Comparison of ENCODE assay signal across 12 cellular contexts in genomic region chr11:75380716-75381420, GRCh38. TPM values are rescaled to one million over a fixed set of nuclear protein-coding genes. Genes with fewer than 3 reads are reported as not detected.
A peak's percentile ranks its signal among the peaks of the same experiment; 100 is the strongest.
DNase-seq lines count a peak whose midpoint lies in the region; ATAC-seq and TF ChIP-seq lines count a peak whose summit lies in the region.
"Had no signal": no experiment of that assay in that cellular context is flagged by ENCODE, and none has a peak within 500 bp of the region (broad histone marks: within the 10 kb centered on the region; RNA-seq: fewer than 3 reads in every experiment).

No MANE protein-coding gene starts in this region.

- H3K36me3 Mint-ChIP-seq in activated CD4-positive, alpha-beta T cell treated with anti-CD3 and anti-CD28 coated beads, Interleukin-2, amount 10 ng/mL, durations not matched to agents 24 days and 14 days (ENCODE audit: low read depth): no peaks in the 10 kb centered on the region
- H3K36me3 Mint-ChIP-seq: brain had no signal

- H3K4me1 ChIP-seq in PC-3 (ENCODE audit: insufficient read depth, low read length) (peaks cover 10% of the 10 kb centered on the region), neutrophil (ENCODE audit: control insufficient read depth in 1 of 2, insufficient read depth in 1 of 2, low read depth in 1 of 2, low read length in 1 of 2) (peaks cover 15 to 22% of the 10 kb centered on the region in 2 experiments)

- no peak overlapping the region for H3K9ac ChIP-seq in PC-3 (ENCODE audit: low read length)

- POLR2A ChIA-PET in PC-3 (lab: Charles Lee; ENCODE audit: unreplicated experiment): interaction anchor here (0.6 kb wide), 1 partner anchor 10 kb away, joined by 6 read pairs; no protein-coding TSS in a partner anchor

- CTCF ChIA-PET in PC-3 (lab: Charles Lee): no interaction called here

- H3K4me3 Mint-ChIP-seq in activated CD4-positive, alpha-beta T cell treated with anti-CD3 and anti-CD28 coated beads, Interleukin-2, amount 10 ng/mL, durations not matched to agents 24 days and 14 days: no peak overlapping the region
- H3K4me3 Mint-ChIP-seq: brain had no signal

- no peaks in the 10 kb centered on the region for H3K36me3 ChIP-seq in PC-3 (ENCODE audit: low read depth, low read length)
- no peaks in the 10 kb centered on the region for H3K36me3 ChIP-seq in neutrophil

- H3K27me3 ChIP-seq in PC-3 (ENCODE audit: low read length) (no peaks in the 10 kb centered on the region), neutrophil (no peaks in the 10 kb centered on the region)

- 0 out of 2 replicates have a peak overlapping the region, but pooled peaks have one; percentile 1 for H2AFZ ChIP-seq in PC-3 (ENCODE audit: low read length)

- H3K4me1 Mint-ChIP-seq in activated CD4-positive, alpha-beta T cell treated with anti-CD3 and anti-CD28 coated beads, Interleukin-2, amount 10 ng/mL, durations not matched to agents 24 days and 14 days: peaks cover 22% of the 10 kb centered on the region

- H3K27me3 Mint-ChIP-seq in activated CD4-positive, alpha-beta T cell treated with anti-CD3 and anti-CD28 coated beads, Interleukin-2, amount 10 ng/mL, durations not matched to agents 24 days and 14 days: peaks cover under 1% of the 10 kb centered on the region

- ATAC-seq in PC-3: 0 out of 2 replicates have a peak, but pooled peaks have one; percentile 18
- ATAC-seq: stimulated activated naive CD8-positive, alpha-beta T cell treated with anti-CD3 and anti-CD28 coated beads, Interleukin-15, Interleukin-2, amounts not matched to agents 100 U/mL and 50 U/mL, for 24 hours had no signal

- BruUV-seq in PC-3 (replicated peaks; lab: Mats Ljungman, UMichigan): no TSS peak

- no peaks in the 10 kb centered on the region for H3K9me3 Mint-ChIP-seq in activated CD4-positive, alpha-beta T cell treated with anti-CD3 and anti-CD28 coated beads, Interleukin-2, amount 10 ng/mL, durations not matched to agents 24 days and 14 days

- H3K9me2 ChIP-seq in PC-3 (replicated peaks; ENCODE audit: low read length): no peaks in the 10 kb centered on the region

- no peak overlapping the region for H3K4me2 ChIP-seq in PC-3 (ENCODE audit: low read length)

- H3F3A ChIP-seq in PC-3 (ENCODE audit: low read length, unreplicated experiment): peaks cover under 1% of the 10 kb centered on the region

- intact Hi-C loops in PC-3 (cut with micrococcal nuclease): no loop called here
- intact Hi-C loops in activated CD4-positive, alpha-beta T cell treated with anti-CD3 and anti-CD28 coated beads, Interleukin-2, amount 10 ng/mL, durations not matched to agents 24 days and 14 days (cut with micrococcal nuclease): no loop called here

- H3K27ac ChIP-seq in PC-3 (ENCODE audit: low read length) (no peak overlapping the region), neutrophil (peak overlapping the region; percentile 30)

- no peak for TF ChIP-seq CTCF in PC-3 (conservative IDR thresholded peaks at IDR 0.05; ENCODE audit: low read depth, low read length)
- no peak for TF ChIP-seq CTCF in neutrophil (IDR thresholded peaks at IDR 0.05)

- H3K4me3 ChIP-seq in PC-3 (ENCODE audit: low read length): no peak overlapping the region
- no peak overlapping the region for H3K4me3 ChIP-seq in neutrophil (ENCODE audit: low read depth in 1 of 2, low read length in 1 of 2)

- H3K9me3 ChIP-seq in PC-3 (ENCODE audit: low read length) (no peaks in the 10 kb centered on the region), neutrophil (no peaks in the 10 kb centered on the region)

- no peak overlapping the region for H3K27ac Mint-ChIP-seq in activated CD4-positive, alpha-beta T cell treated with anti-CD3 and anti-CD28 coated beads, Interleukin-2, amount 10 ng/mL, durations not matched to agents 24 days and 14 days

- peak; percentile 35 for DNase-seq in GDM1 (lab: John Stamatoyannopoulos, UW)
- peak; percentile 41 for DNase-seq in PC-3
- DNase-seq in globus pallidus (ENCODE audit: low spot score): peak; percentile 25
- DNase-seq in stimulated activated CD8-positive, alpha-beta memory T cell treated with anti-CD3 and anti-CD28 coated beads, Interleukin-4, amount 100 ng/mL, for 48 hours: no peak
- DNase-seq in OCI-M2 (lab: John Stamatoyannopoulos, UW; ENCODE audit: unreplicated experiment): no peak
- no peak for DNase-seq in stimulated activated CD4-positive, alpha-beta T cell treated with anti-CD3 and anti-CD28 coated beads, Interleukin-4, amount 100 ng/mL, for 1 hour
- no peak for DNase-seq in activated CD4-positive, alpha-beta T cell treated with anti-CD3 and anti-CD28 coated beads, Interleukin-2, amount 10 ng/mL, durations not matched to agents 24 days and 14 days
- DNase-seq: activated CD4-positive, CD25-positive, alpha-beta regulatory T cell; NCI-H2081; stimulated activated naive CD8-positive, alpha-beta T cell treated with anti-CD3 and anti-CD28 coated beads, Interleukin-15, Interleukin-2, amounts not matched to agents 100 U/mL and 50 U/mL, for 24 hours had no signal

- no peaks in the 10 kb centered on the region for H3K79me2 ChIP-seq in PC-3 (ENCODE audit: low read length)

- H4K20me1 ChIP-seq in PC-3 (ENCODE audit: low read length): no peaks in the 10 kb centered on the region

RNA-seq across cellular contexts. Expression of gene RPS3, which starts 18.4 kb away (rescaled TPM):
- total RNA-seq in PC-3 (2014; rRNA removed): 1,739 and 2,018 TPM in 2 replicates
- 3,383 and 3,385 TPM in 2 replicates for total RNA-seq in activated CD4-positive, alpha-beta T cell treated with anti-CD3 and anti-CD28 coated beads, Interleukin-2, amount 10 ng/mL, durations not matched to agents 24 days and 14 days

RNA-seq across cellular contexts. Expression of gene ARRB1, which starts 29.4 kb away (rescaled TPM):
- total RNA-seq in PC-3 (2014; rRNA removed): 15.7 and 19.1 TPM in 2 replicates
- 22.7 and 23.8 TPM in 2 replicates for total RNA-seq in activated CD4-positive, alpha-beta T cell treated with anti-CD3 and anti-CD28 coated beads, Interleukin-2, amount 10 ng/mL, durations not matched to agents 24 days and 14 days

RNA-seq across cellular contexts. Expression of gene KLHL35, which starts 52.1 kb away (rescaled TPM):
- 6.6 and 8.4 TPM in 2 replicates for total RNA-seq in PC-3 (2014; rRNA removed)
- total RNA-seq in activated CD4-positive, alpha-beta T cell treated with anti-CD3 and anti-CD28 coated beads, Interleukin-2, amount 10 ng/mL, durations not matched to agents 24 days and 14 days: 1.7 and 2.0 TPM in 2 replicates

Comparison
In these comparisons a context has a peak if more than half of its experiments do, and no peak if none do; other contexts are left out.
1. DNase-seq: peak in GDM1 (single experiment), PC-3 (single experiment) and globus pallidus (single experiment); none in stimulated activated CD8-positive, alpha-beta memory T cell treated with anti-CD3 and anti-CD28 coated beads, Interleukin-4, amount 100 ng/mL, for 48 hours (single experiment), OCI-M2 (single experiment), stimulated activated CD4-positive, alpha-beta T cell treated with anti-CD3 and anti-CD28 coated beads, Interleukin-4, amount 100 ng/mL, for 1 hour (single experiment) and activated CD4-positive, alpha-beta T cell treated with anti-CD3 and anti-CD28 coated beads, Interleukin-2, amount 10 ng/mL, durations not matched to agents 24 days and 14 days (single experiment).